ENCODE assay signal across 18 cellular contexts in genomic region chr14:69569859-69570258, GRCh38. TPM values are rescaled to one million over a fixed set of nuclear protein-coding genes. Genes with fewer than 3 reads are reported as not detected.
DNase-seq lines count a peak whose midpoint lies in the region; TF ChIP-seq lines count a peak whose summit lies in the region.
"Had no signal": no experiment of that assay in that cellular context is flagged by ENCODE, and none has a peak within 500 bp of the region (broad histone marks: within the 10 kb centered on the region; RNA-seq: fewer than 3 reads in every experiment).

No MANE protein-coding gene starts in this region.

- H3K27ac ChIP-seq in endodermal cell (ENCODE audit: low read depth, low read length) (no peak overlapping the region), liver (ENCODE audit: low read depth in 1 of 2, low read length in 2 of 2) (no peak overlapping the region)
- H3K27ac ChIP-seq: GM23248 had no signal

- intact Hi-C loops in Caco-2 (cut with micrococcal nuclease; ENCODE audit: unreplicated experiment) = loop anchor here (5.0 kb wide), 1 partner anchor 328 kb away; no protein-coding TSS in a partner anchor

- BruUV-seq in Caco-2 (replicated peaks; lab: Mats Ljungman, UMichigan) = no TSS peak

- no peak for TF ChIP-seq RAD21 in liver (IDR thresholded peaks at IDR 0.05)

- peaks cover 20% of the 10 kb centered on the region for H3K4me1 Mint-ChIP-seq in Caco-2 (ENCODE audit: low read depth, unreplicated experiment)
- peaks cover 5% of the 10 kb centered on the region for H3K4me1 Mint-ChIP-seq in endodermal cell

- H3K9me3 Mint-ChIP-seq in Caco-2 (ENCODE audit: unreplicated experiment) (no peaks in the 10 kb centered on the region), endodermal cell (peaks cover 22% of the 10 kb centered on the region)

- H3K4me3 Mint-ChIP-seq in Caco-2 (ENCODE audit: unreplicated experiment) (peak overlapping the region; percentile 60), endodermal cell (no peak overlapping the region)

- H3K9me3 ChIP-seq in Caco-2 = no peaks in the 10 kb centered on the region
- H3K9me3 ChIP-seq in endodermal cell (ENCODE audit: control insufficient read depth, low read length) = no peaks in the 10 kb centered on the region
- H3K9me3 ChIP-seq in liver (ENCODE audit: control insufficient read depth in 4 of 4, low read length in 3 of 4) = no peaks in the 10 kb centered on the region

- H3K27me3 ChIP-seq in Caco-2 (replicated peaks; ENCODE audit: control insufficient read depth, insufficient read depth, low read length) (no peaks in the 10 kb centered on the region; the same call in 1 of the 2 replicates), endodermal cell (ENCODE audit: control insufficient read depth, insufficient read depth, low read length, poor library complexity, severe bottlenecking) (peaks cover 22% of the 10 kb centered on the region), liver (ENCODE audit: control insufficient read depth in 4 of 4, insufficient read depth in 4 of 4, low read length in 3 of 4) (peaks cover 4 to 19% (median 8%) of the 10 kb centered on the region in 4 donors)

- DNase-seq in Caco-2 (peak; percentile 65 to 69), ELF-1 (ENCODE audit: low read depth, low spot score) (peak; percentile 47), endodermal cell (no peak), NCI-H1930 (lab: John Stamatoyannopoulos, UW) (no peak), G401 (ENCODE audit: low spot score) (no peak), activated T-cell treated with anti-CD3 and anti-CD28 coated beads for 4 hours (no peak), DMS114 treated with DMSO at 0.1 percent for 48 hours (lab: John Stamatoyannopoulos, UW; ENCODE audit: unreplicated experiment) (no peak)
- DNase-seq: C1 segment of cervical spinal cord; CD4-positive, alpha-beta memory T cell; COR-L47; DMS79; EL; GM23248; H7; HCEC 1CT had no signal

- in situ Hi-C loops in G401 (cut with HindIII; ENCODE audit: low sequenced_read_pairs) = no loop called here

- H3K36me3 Mint-ChIP-seq in Caco-2 (ENCODE audit: insufficient read depth, unreplicated experiment) = peaks cover 4% of the 10 kb centered on the region
- H3K36me3 Mint-ChIP-seq in endodermal cell (ENCODE audit: low read depth) = peaks cover 30% of the 10 kb centered on the region

- H3K4me3 ChIP-seq in Caco-2 (ENCODE audit: low read depth, low read length) = no peak overlapping the region
- no peak overlapping the region for H3K4me3 ChIP-seq in endodermal cell (ENCODE audit: low read length)
- no peak overlapping the region for H3K4me3 ChIP-seq in liver (ENCODE audit: low read depth in 1 of 3, low read length in 3 of 3)
- H3K4me3 ChIP-seq: GM23248 had no signal

- H3K9ac ChIP-seq in endodermal cell (ENCODE audit: extremely low read depth, low read length, poor library complexity, severe bottlenecking) (no peak overlapping the region), liver (ENCODE audit: low read depth in 1 of 2, low read length in 2 of 2) (no peak overlapping the region)
- H3K9ac ChIP-seq: GM23248 had no signal

- no peak for TF ChIP-seq CTCF in Caco-2 (IDR thresholded peaks at IDR 0.05; ENCODE audit: insufficient read depth in 1 of 2, low read depth in 1 of 2, low read length in 1 of 2, severe bottlenecking in 1 of 2, unreplicated experiment in 1 of 2)
- peak; percentile 27 for TF ChIP-seq CTCF in endodermal cell (conservative IDR thresholded peaks at IDR 0.05)
- TF ChIP-seq CTCF in liver (IDR thresholded peaks at IDR 0.05; ENCODE audit: low read depth, low read length, missing input control) = no peak

- H3K27me3 Mint-ChIP-seq in Caco-2 (ENCODE audit: insufficient read depth, unreplicated experiment) (peaks cover 9% of the 10 kb centered on the region), endodermal cell (ENCODE audit: insufficient read depth) (peaks cover 59% of the 10 kb centered on the region)

- CTCF ChIA-PET in Caco-2 (lab: Charles Lee) = interaction anchor here (3.4 kb wide), 1 partner anchor 34 kb away, joined by 26 read pairs; no protein-coding TSS in a partner anchor

- 78 to 92% methylated on average over 2 of the region's 2 CpGs for WGBS in endodermal cell (ENCODE audit: insufficient coverage in 1 of 2, insufficient read length in 1 of 2), 2 experiments
- 49% methylated on average over 2 of the region's 2 CpGs for WGBS in liver

- POLR2A ChIA-PET in Caco-2 (lab: Charles Lee) = no interaction called here

- no peak overlapping the region for H3K27ac Mint-ChIP-seq in Caco-2 (ENCODE audit: unreplicated experiment)
- no peak overlapping the region for H3K27ac Mint-ChIP-seq in endodermal cell
- H3K27ac Mint-ChIP-seq: CD4-positive, alpha-beta memory T cell had no signal

- H3K4me1 ChIP-seq in Caco-2 = peaks cover 46% of the 10 kb centered on the region
- peaks cover 7% of the 10 kb centered on the region for H3K4me1 ChIP-seq in endodermal cell (ENCODE audit: control insufficient read depth, insufficient read depth, low read length)
- H3K4me1 ChIP-seq in liver (ENCODE audit: control insufficient read depth in 4 of 4, insufficient read depth in 4 of 4, low read length in 3 of 4) = peaks cover 8 to 33% (median 15%) of the 10 kb centered on the region in 4 donors

- H3K36me3 ChIP-seq in Caco-2 (ENCODE audit: control insufficient read depth, insufficient read depth, low read length) (no peaks in the 10 kb centered on the region), endodermal cell (ENCODE audit: control insufficient read depth, insufficient read depth, low read length) (peaks cover 25% of the 10 kb centered on the region), liver (ENCODE audit: control insufficient read depth in 4 of 4, insufficient read depth in 3 of 4, low read depth in 1 of 4, low read length in 3 of 4) (no peaks in the 10 kb centered on the region)

TF ChIP-seq in liver, 16 proteins besides CTCF, POLR2A, EP300 and RAD21:
- TF ChIP-seq HNF4A (conservative IDR thresholded peaks at IDR 0.05) = peak; percentile 42 to 72
- no peak for TF ChIP-seq TAF1 (conservative IDR thresholded peaks at IDR 0.05)

RNA-seq across cellular contexts. Expression of gene CCDC177, which starts 4.8 kb away (rescaled TPM):
- total RNA-seq in Caco-2 (2022) (0.56 and 0.82 TPM in 2 replicates), endodermal cell (1 to 10 TPM; 4.0 to 5.8 TPM), liver (not detected)
- 3.3 TPM for polyA plus RNA-seq in endodermal cell (2013, experiment 1 of 2)
- polyA plus RNA-seq in endodermal cell (2013, experiment 2 of 2) = 3.1 TPM
- under 1 TPM in 1 of 2 donors, not detected in 1; 0.08 TPM for polyA plus RNA-seq in liver
- total RNA-seq in G401 (2014; rRNA removed; shearing (Covaris generic)) = 0.75 TPM in 1 of 2 replicates, not detected in the other
- total RNA-seq: A172; CD4-positive, alpha-beta memory T cell; GM23248 had no signal
- polyA plus RNA-seq: BJ; CD4-positive, alpha-beta memory T cell; GM23248 had no signal

RNA-seq across cellular contexts. Expression of gene SUSD6, which starts 41.5 kb away (rescaled TPM):
- total RNA-seq in Caco-2 (2022) (16.6 and 21.5 TPM in 2 replicates), endodermal cell (1 to 10 TPM; 5.7 to 5.9 TPM), liver (10 to 100 TPM in 1 of 2 donors, 1 to 10 TPM in 1; 7.9 to 10.8 TPM)
- polyA plus RNA-seq in endodermal cell (2013, experiment 1 of 2) = 10.2 TPM
- 8.1 TPM for polyA plus RNA-seq in endodermal cell (2013, experiment 2 of 2)
- 1 to 10 TPM; 6.8 to 7.4 TPM for polyA plus RNA-seq in liver
- total RNA-seq in G401 (2014; rRNA removed; shearing (Covaris generic)) = 1.4 and 1.5 TPM in 2 replicates

Comparison
In these comparisons a context has a peak if more than half of its experiments do, and no peak if none do; other contexts are left out.
1. DNase-seq: peak in Caco-2 (2 of 2) and ELF-1 (single experiment); none in endodermal cell (single experiment), NCI-H1930 (0 of 2), G401 (single experiment), activated T-cell treated with anti-CD3 and anti-CD28 coated beads for 4 hours (single experiment) and DMS114 treated with DMSO at 0.1 percent for 48 hours (single experiment).